ENCODE assay signal across 9 cellular contexts in genomic region chr1:53015508-53015860, GRCh38. TPM values are rescaled to one million over a fixed set of nuclear protein-coding genes. Genes with fewer than 3 reads are reported as not detected.
A peak's percentile ranks its signal among the peaks of the same experiment; 100 is the strongest.
DNase-seq lines count a peak whose midpoint lies in the region; ATAC-seq, FAIRE-seq and TF ChIP-seq lines count a peak whose summit lies in the region.
"Had no signal": no experiment of that assay in that cellular context is flagged by ENCODE, and none has a peak within 500 bp of the region (broad histone marks: within the 10 kb centered on the region; RNA-seq: fewer than 3 reads in every experiment).

No MANE protein-coding gene starts in this region.

- H3K9me3 ChIP-seq in A549 = no peaks in the 10 kb centered on the region
- no peaks in the 10 kb centered on the region for H3K9me3 ChIP-seq in HUES6 (ENCODE audit: control insufficient read depth, insufficient read depth, low read depth, low read length)
- H3K9me3 ChIP-seq in mucosa of descending colon = no peaks in the 10 kb centered on the region

- POLR2A ChIA-PET in A549 (lab: Yijun Ruan, JAX) = no interaction called here

- CTCF ChIA-PET in A549 (lab: Yijun Ruan, JAX) = no interaction called here

- H3K9ac ChIP-seq in HUES6 (ENCODE audit: low read length) = peak overlapping the region; percentile 14

- DNase-seq in A549 (ENCODE audit: low read depth in 1 of 2, low spot score in 1 of 2) (no peak), bronchial epithelial cell (ENCODE audit: low read depth) (no peak), mucosa of descending colon (no peak), islet precursor cell (no peak), GM10266 (ENCODE audit: extremely low spot score) (no peak), cortex of kidney (lab: John Stamatoyannopoulos, UW) (no peak)

- no peak for TF ChIP-seq RAD21 in A549 (conservative IDR thresholded peaks at IDR 0.05 in 1 of 2, IDR thresholded peaks at IDR 0.05 in 1 of 2)

- WGBS in A549 (ENCODE audit: missing lambda C conversion rate) = 29% methylated on average over 3 of the region's 3 CpGs

- H3K27me3 ChIP-seq in HUES6 (ENCODE audit: control insufficient read depth, insufficient read depth, low read length) = no peaks in the 10 kb centered on the region
- no peaks in the 10 kb centered on the region for H3K27me3 ChIP-seq in bronchial epithelial cell (ENCODE audit: control insufficient read depth, insufficient read depth, low read length)

- H3K4me3 ChIP-seq in A549 (peak overlapping the region; percentile 62), HUES6 (ENCODE audit: low read depth, low read length) (peak overlapping the region; percentile 75), bronchial epithelial cell (ENCODE audit: low read depth, low read length) (peak overlapping the region; percentile 49), mucosa of descending colon (peak overlapping the region; percentile 23)

- intact Hi-C loops in mucosa of descending colon (cut with DNase I, micrococcal nuclease) = no loop called here

- H3K36me3 ChIP-seq in HUES6 (ENCODE audit: control insufficient read depth, insufficient read depth, low read length) = no peaks in the 10 kb centered on the region
- H3K36me3 ChIP-seq in bronchial epithelial cell (ENCODE audit: control insufficient read depth, insufficient read depth, low read length) = no peaks in the 10 kb centered on the region
- H3K36me3 ChIP-seq in mucosa of descending colon (ENCODE audit: low read depth) = no peaks in the 10 kb centered on the region

- ATAC-seq in A549 (peak in 1 of 2 experiments; percentile 34; a peak in 2 of 6 replicates), mucosa of descending colon (no peak), HG03108 (IDR thresholded peaks at IDR 0.05; ENCODE audit: unreplicated experiment) (no peak)

- no peak for FAIRE-seq in A549 (lab: Jason Lieb, UNC)
- FAIRE-seq in bronchial epithelial cell (lab: Jason Lieb, UNC) = no peak

- TF ChIP-seq EP300 in A549 (IDR thresholded peaks at IDR 0.05) = no peak

- peak overlapping the region; percentile 93 for H3K4me2 ChIP-seq in A549

- TF ChIP-seq CTCF in A549 (IDR thresholded peaks at IDR 0.05) (no peak), bronchial epithelial cell (IDR thresholded peaks at IDR 0.05; ENCODE audit: insufficient read depth, low read length, severe bottlenecking) (no peak), mucosa of descending colon (IDR thresholded peaks at IDR 0.05) (no peak), GM10266 (IDR thresholded peaks at IDR 0.05; ENCODE audit: control insufficient read depth, insufficient read depth, low read depth, missing control alignments) (no peak)

- H3K27ac ChIP-seq in A549 (peak overlapping the region; percentile 75 to 80), HUES6 (ENCODE audit: low read depth, low read length) (no peak overlapping the region)

- TF ChIP-seq POLR2A in A549 (IDR thresholded peaks at IDR 0.05; ENCODE audit: low read length) = no peak

- H3K4me1 ChIP-seq in A549 (peaks cover 12% of the 10 kb centered on the region; the same call in 2 of the 3 replicates), HUES6 (ENCODE audit: control insufficient read depth, insufficient read depth, low read length) (no peaks in the 10 kb centered on the region), mucosa of descending colon (ENCODE audit: low read depth) (peaks cover 7% of the 10 kb centered on the region)

TF ChIP-seq in A549, 52 proteins besides CTCF, POLR2A, EP300 and RAD21:
- TF ChIP-seq RARB (CRISPR knock-in tag; IDR thresholded peaks at IDR 0.05) (no peak), ATOH8 (CRISPR knock-in tag; IDR thresholded peaks at IDR 0.05; ENCODE audit: low read depth) (no peak), JUNB (IDR thresholded peaks at IDR 0.05) (no peak), FOSB (CRISPR knock-in tag; IDR thresholded peaks at IDR 0.05) (no peak), CHD4 (IDR thresholded peaks at IDR 0.05; ENCODE audit: borderline replicate concordance) (no peak), REST (IDR thresholded peaks at IDR 0.05) (no peak), ZNF302 (CRISPR knock-in tag; IDR thresholded peaks at IDR 0.05) (no peak), JUN (IDR thresholded peaks at IDR 0.05) (no peak), HES2 (IDR thresholded peaks at IDR 0.05) (no peak), PBX3 (IDR thresholded peaks at IDR 0.05) (no peak), MAFK (IDR thresholded peaks at IDR 0.05; ENCODE audit: partially characterized antibody) (no peak), PHF8 (IDR thresholded peaks at IDR 0.05; ENCODE audit: borderline replicate concordance, low read depth) (no peak), MYC (IDR thresholded peaks at IDR 0.05; ENCODE audit: borderline replicate concordance, low read length) (no peak)

RNA-seq across cellular contexts. Expression of gene PODN, which starts 46.5 kb away (rescaled TPM):
- polyA plus RNA-seq in A549 (2011; rRNA removed) = 0.05 and 0.15 TPM in 2 replicates
- polyA plus RNA-seq in A549 (2012; cell fraction: cytosol; rRNA removed) = 0.01 TPM in 1 of 2 replicates, not detected in the other
- polyA plus RNA-seq in A549 (2012; cell fraction: nucleus; rRNA removed) = 0.05 and 0.17 TPM in 2 replicates
- not detected in 3 replicates for polyA plus RNA-seq in A549 (2017; fragmentation: RNase III; extraction: RNeasy Plus Mini Kit Qiagen cat#74134 plus additional on column Dnase treatment)
- polyA minus RNA-seq in A549 (2011; rRNA and poly(A)+ RNA removed) = not detected in 2 replicates
- 0.53 TPM in 1 of 2 replicates, not detected in the other for total RNA-seq in bronchial epithelial cell
- 10 to 100 TPM in 2 of 3 donors, 1 to 10 TPM in 1; 5.8 to 69.2 (median 18.1) TPM for total RNA-seq in mucosa of descending colon
- total RNA-seq: activated CD8-positive, alpha-beta memory T cell treated with anti-CD3 and anti-CD28 coated beads for 36 hours had no signal

Comparison
In these comparisons a context has a peak if more than half of its experiments do, and no peak if none do; other contexts are left out.
1. H3K4me3 ChIP-seq: peak in every context shown above with its lines; median percentile 75 in HUES6; 62 in A549; 49 in bronchial epithelial cell; 23 in mucosa of descending colon.